Comparison of ENCODE assay signal across 1 cellular context in genomic region chr13:47033216-47033615, GRCh38.
TF ChIP-seq lines count a peak whose summit lies in the region.

No MANE protein-coding gene starts in this region.

TF ChIP-seq in WTC11, 78 proteins besides CTCF, POLR2A, EP300 and RAD21 (continued from another document):
- TF ChIP-seq TEAD4 (CRISPR knock-in tag; IDR thresholded peaks at IDR 0.05) (no peak), ZNF281 (CRISPR knock-in tag; IDR thresholded peaks at IDR 0.05) (no peak), USF2 (CRISPR knock-in tag; IDR thresholded peaks at IDR 0.05) (no peak), ZNF138 (CRISPR knock-in tag; conservative IDR thresholded peaks at IDR 0.05) (no peak)
